In genomic region chr22:23233746-23234408, GRCh38 we compare ENCODE assay signal across 1 cellular context.
TF ChIP-seq lines count a peak whose summit lies in the region.

No MANE protein-coding gene starts in this region.

TF ChIP-seq in SK-N-SH, 30 proteins besides CTCF, POLR2A, EP300 and RAD21 (continued from another document):
- TF ChIP-seq PBX3 (IDR thresholded peaks at IDR 0.05) (no peak), FOXM1 (IDR thresholded peaks at IDR 0.05; ENCODE audit: low read depth) (no peak), IRF3 (IDR thresholded peaks at IDR 0.05; ENCODE audit: low read depth, low read length) (no peak)
